ENCODE assay signal across 23 cellular contexts in the genomic region with DNA sequence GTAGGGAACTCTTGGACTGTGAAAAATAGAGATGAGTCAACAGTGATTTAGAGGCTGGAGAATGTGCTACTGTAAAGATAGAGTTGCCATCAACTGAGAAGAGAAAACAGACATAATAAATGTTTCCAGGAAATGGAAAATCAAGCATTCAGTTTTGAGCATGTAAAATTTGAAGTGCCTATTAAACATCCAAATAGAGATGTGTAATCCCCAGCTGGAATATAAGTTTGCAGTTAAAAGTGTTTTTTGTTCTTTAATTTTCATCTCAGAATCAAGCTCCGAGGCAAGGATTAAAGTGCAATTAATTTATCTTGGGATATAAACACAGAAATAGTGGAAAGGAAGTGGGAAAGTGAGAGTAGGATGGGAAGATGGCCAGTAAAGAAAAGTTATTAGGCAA.
"Had no signal": no experiment of that assay in that cellular context is flagged by ENCODE, and none has a peak within 500 bp of the region (broad histone marks: within the 10 kb centered on the region; RNA-seq: fewer than 3 reads in every experiment).

No MANE protein-coding gene starts in this region.

- H3K9me3 ChIP-seq: colonic mucosa, psoas muscle, sigmoid colon, testis, tibial artery had no signal

- DNase-seq: colonic mucosa; effector CD8-positive, alpha-beta T cell; endodermal cell; glutamatergic neuron; heart right ventricle; hippocampal formation; immature natural killer cell; islet precursor cell; naive thymus-derived CD8-positive, alpha-beta T cell; nephron progenitor cell; nucleus accumbens; psoas muscle; right cardiac atrium; sigmoid colon; spleen; stimulated activated CD4-positive, alpha-beta T cell treated with anti-CD3 and anti-CD28 coated beads, Interleukin-4, amount 100 ng/mL, for 4 hours; stimulated activated naive CD8-positive, alpha-beta T cell treated with anti-CD3 and anti-CD28 coated beads, Interleukin-15, Interleukin-2, amounts not matched to agents 100 U/mL and 50 U/mL, for 24 hours; substantia nigra; testis; tibial artery had no signal

- H3K4me1 ChIP-seq: colonic mucosa, foreskin keratinocyte, gastroesophageal sphincter, heart right ventricle, psoas muscle, sigmoid colon, spleen, testis, tibial artery had no signal

- H3K4me3 ChIP-seq: colonic mucosa, gastroesophageal sphincter, heart right ventricle, psoas muscle, sigmoid colon, spleen, testis, tibial artery had no signal

- H3K36me3 ChIP-seq: colonic mucosa, gastroesophageal sphincter, heart right ventricle, sigmoid colon, spleen, tibial artery had no signal

- H3K27ac ChIP-seq: colonic mucosa, epithelial cell of prostate, foreskin keratinocyte, gastroesophageal sphincter, heart right ventricle, psoas muscle, sigmoid colon, spleen, testis, tibial artery had no signal

- H3K27me3 ChIP-seq: colonic mucosa, foreskin keratinocyte, gastroesophageal sphincter, heart right ventricle, sigmoid colon, spleen, testis, tibial artery had no signal
